1 cellular context compared by ENCODE assay signal in genomic region chr6:34194770-34195169, GRCh38.
TF ChIP-seq lines count a peak whose summit lies in the region.

No MANE protein-coding gene starts in this region.

TF ChIP-seq in HCT116, 20 proteins besides CTCF, POLR2A, EP300 and RAD21 (continued from another document):
- no peak for TF ChIP-seq YY1 (IDR thresholded peaks at IDR 0.05; ENCODE audit: extremely low read depth, insufficient replicate concordance, low read depth, low read length)
- TF ChIP-seq ATF3 (IDR thresholded peaks at IDR 0.05) = no peak
- TF ChIP-seq CEBPB (IDR thresholded peaks at IDR 0.05; ENCODE audit: low read depth) = no peak
- no peak for TF ChIP-seq SIN3A (IDR thresholded peaks at IDR 0.05; ENCODE audit: low read depth)
- TF ChIP-seq FOSL1 (IDR thresholded peaks at IDR 0.05; ENCODE audit: low read depth) = no peak
- TF ChIP-seq EZH2 (IDR thresholded peaks at IDR 0.05) = no peak
- no peak for TF ChIP-seq JUND (IDR thresholded peaks at IDR 0.05)
- TF ChIP-seq CBX3 (IDR thresholded peaks at IDR 0.05; ENCODE audit: low read depth) = no peak
- no peak for TF ChIP-seq TCF7L2 (IDR thresholded peaks at IDR 0.05; ENCODE audit: borderline replicate concordance, extremely low read depth, insufficient read depth, insufficient read length)
- TF ChIP-seq EGR1 (IDR thresholded peaks at IDR 0.05; ENCODE audit: low read depth) = no peak
- TF ChIP-seq EZH2phosphoT487 (IDR thresholded peaks at IDR 0.05; ENCODE audit: borderline replicate concordance) = no peak
- TF ChIP-seq, protein P1, sequence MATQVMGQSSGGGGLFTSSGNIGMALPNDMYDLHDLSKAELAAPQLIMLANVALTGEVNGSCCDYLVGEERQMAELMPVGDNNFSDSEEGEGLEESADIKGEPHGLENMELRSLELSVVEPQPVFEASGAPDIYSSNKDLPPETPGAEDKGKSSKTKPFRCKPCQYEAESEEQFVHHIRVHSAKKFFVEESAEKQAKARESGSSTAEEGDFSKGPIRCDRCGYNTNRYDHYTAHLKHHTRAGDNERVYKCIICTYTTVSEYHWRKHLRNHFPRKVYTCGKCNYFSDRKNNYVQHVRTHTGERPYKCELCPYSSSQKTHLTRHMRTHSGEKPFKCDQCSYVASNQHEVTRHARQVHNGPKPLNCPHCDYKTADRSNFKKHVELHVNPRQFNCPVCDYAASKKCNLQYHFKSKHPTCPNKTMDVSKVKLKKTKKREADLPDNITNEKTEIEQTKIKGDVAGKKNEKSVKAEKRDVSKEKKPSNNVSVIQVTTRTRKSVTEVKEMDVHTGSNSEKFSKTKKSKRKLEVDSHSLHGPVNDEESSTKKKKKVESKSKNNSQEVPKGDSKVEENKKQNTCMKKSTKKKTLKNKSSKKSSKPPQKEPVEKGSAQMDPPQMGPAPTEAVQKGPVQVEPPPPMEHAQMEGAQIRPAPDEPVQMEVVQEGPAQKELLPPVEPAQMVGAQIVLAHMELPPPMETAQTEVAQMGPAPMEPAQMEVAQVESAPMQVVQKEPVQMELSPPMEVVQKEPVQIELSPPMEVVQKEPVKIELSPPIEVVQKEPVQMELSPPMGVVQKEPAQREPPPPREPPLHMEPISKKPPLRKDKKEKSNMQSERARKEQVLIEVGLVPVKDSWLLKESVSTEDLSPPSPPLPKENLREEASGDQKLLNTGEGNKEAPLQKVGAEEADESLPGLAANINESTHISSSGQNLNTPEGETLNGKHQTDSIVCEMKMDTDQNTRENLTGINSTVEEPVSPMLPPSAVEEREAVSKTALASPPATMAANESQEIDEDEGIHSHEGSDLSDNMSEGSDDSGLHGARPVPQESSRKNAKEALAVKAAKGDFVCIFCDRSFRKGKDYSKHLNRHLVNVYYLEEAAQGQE (IDR thresholded peaks at IDR 0.05; ENCODE audit: low read depth) = no peak
- no peak for TF ChIP-seq MAX (IDR thresholded peaks at IDR 0.05)
- no peak for TF ChIP-seq SP1 (IDR thresholded peaks at IDR 0.05; ENCODE audit: low read depth)
